Comparison of ENCODE assay signal across 11 cellular contexts in genomic region chr12:94230357-94230905, GRCh38.
DNase-seq lines count a peak whose midpoint lies in the region; ATAC-seq and TF ChIP-seq lines count a peak whose summit lies in the region.
"Had no signal": no experiment of that assay in that cellular context is flagged by ENCODE, and none has a peak within 500 bp of the region (broad histone marks: within the 10 kb centered on the region; RNA-seq: fewer than 3 reads in every experiment).

No MANE protein-coding gene starts in this region.

- peak; percentile 70 for ATAC-seq in GM18505 (IDR thresholded peaks at IDR 0.05; ENCODE audit: unreplicated experiment)
- ATAC-seq in GM21619 (IDR thresholded peaks at IDR 0.05; ENCODE audit: unreplicated experiment), result peak; percentile 47
- ATAC-seq in HG03097 (IDR thresholded peaks at IDR 0.05; ENCODE audit: low FRiP score, unreplicated experiment), result no peak
- no peak for ATAC-seq in GM21381 (IDR thresholded peaks at IDR 0.05; ENCODE audit: unreplicated experiment)
- ATAC-seq in GM21526 (IDR thresholded peaks at IDR 0.05; ENCODE audit: low FRiP score, unreplicated experiment), result no peak
- ATAC-seq: PC-3, sciatic nerve had no signal

- no peak for TF ChIP-seq POLR2A in GM18505 (IDR thresholded peaks at IDR 0.05; ENCODE audit: borderline replicate concordance, extremely low read depth, insufficient read depth, insufficient read length)

- DNase-seq in OCI-M1 (lab: John Stamatoyannopoulos, UW) (peak; percentile 14), islet precursor cell (peak; percentile 77), NCI-H1436 treated with DMSO at 0.1 percent for 48 hours (lab: John Stamatoyannopoulos, UW) (no peak)
- DNase-seq: DMS79 treated with DMSO at 0.1 percent for 48 hours, PC-3 had no signal

Comparison
In these comparisons a context has a peak if more than half of its experiments do, and no peak if none do; other contexts are left out.
1. ATAC-seq: peak in GM18505 (single experiment) and GM21619 (single experiment); none in HG03097 (single experiment), GM21381 (single experiment) and GM21526 (single experiment).